ENCODE assay signal across 15 cellular contexts in the genomic region with DNA sequence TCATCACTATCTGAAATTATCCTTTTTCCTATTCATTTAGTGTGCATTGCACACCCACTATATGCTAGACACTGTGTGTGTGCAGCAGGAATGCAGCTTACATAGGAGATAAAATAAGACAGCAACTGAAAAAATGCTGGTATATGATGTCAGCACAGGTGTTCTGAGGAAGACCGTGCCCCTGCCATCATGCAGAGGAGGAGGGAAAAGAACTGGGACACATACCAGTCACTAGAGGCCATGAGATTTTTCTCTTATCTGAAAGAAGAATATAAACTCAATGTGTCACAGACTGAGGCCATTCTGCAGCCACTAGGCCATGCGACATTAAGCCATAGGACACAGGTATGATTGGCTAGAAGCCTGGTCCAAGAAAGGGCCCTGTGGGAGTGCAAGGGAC.
DNase-seq lines count a peak whose midpoint lies in the region; ATAC-seq and TF ChIP-seq lines count a peak whose summit lies in the region.
"Had no signal": no experiment of that assay in that cellular context is flagged by ENCODE, and none has a peak within 500 bp of the region (broad histone marks: within the 10 kb centered on the region; RNA-seq: fewer than 3 reads in every experiment).

No MANE protein-coding gene starts in this region.

- no peaks in the 10 kb centered on the region for H3K27me3 ChIP-seq in gastrocnemius medialis
- no peaks in the 10 kb centered on the region for H3K27me3 ChIP-seq in right cardiac atrium (ENCODE audit: control insufficient read depth, insufficient read depth)
- H3K27me3 ChIP-seq: adrenal gland had no signal

- POLR2A ChIA-PET in T-cell (lab: Charles Lee) = no interaction called here
- POLR2A ChIA-PET in naive thymus-derived CD8-positive, alpha-beta T cell (lab: Charles Lee) = interaction anchor here (0.6 to 1.4 kb wide), 4 partner anchors 11 to 329 kb away, joined by 3 to 6 read pairs (median 4); a partner anchor contains a TSS

- peaks cover 21% of the 10 kb centered on the region for H3K4me1 Mint-ChIP-seq in activated CD8-positive, alpha-beta memory T cell treated with anti-CD3 and anti-CD28 coated beads, Interleukin-2, amount 10 ng/mL, durations not matched to agents 7 days and 5 days
- H3K4me1 Mint-ChIP-seq in T-cell = peaks cover 61 to 78% (median 75%) of the 10 kb centered on the region in 3 donors
- H3K4me1 Mint-ChIP-seq in naive thymus-derived CD8-positive, alpha-beta T cell = peaks cover 43 to 80% (median 70%) of the 10 kb centered on the region in 4 donors

- TF ChIP-seq POLR2A in gastrocnemius medialis (IDR thresholded peaks at IDR 0.05) = no peak

- no peaks in the 10 kb centered on the region for H3K9me3 ChIP-seq in gastrocnemius medialis
- H3K9me3 ChIP-seq in right cardiac atrium (ENCODE audit: control insufficient read depth, low read length) = no peaks in the 10 kb centered on the region
- H3K9me3 ChIP-seq: adrenal gland had no signal

- DNase-seq in activated CD8-positive, alpha-beta memory T cell treated with anti-CD3 and anti-CD28 coated beads, Interleukin-2, amount 10 ng/mL, durations not matched to agents 7 days and 5 days = no peak
- no peak for DNase-seq in activated CD8-positive, alpha-beta memory T cell treated with anti-CD3 and anti-CD28 coated beads, Interleukin-2, amount 50 U/mL, for 4 hours
- no peak for DNase-seq in T-cell
- no peak for DNase-seq in naive thymus-derived CD8-positive, alpha-beta T cell
- DNase-seq in gastrocnemius medialis = no peak
- DNase-seq in right cardiac atrium = no peak
- DNase-seq: COR-L47; foreskin fibroblast; NCI-H146; stimulated activated naive CD8-positive, alpha-beta T cell treated with anti-CD3 and anti-CD28 coated beads, Interleukin-15, Interleukin-2, amounts not matched to agents 100 U/mL and 50 U/mL, for 24 hours; WERI-Rb-1 had no signal

- H3K27ac ChIP-seq in gastrocnemius medialis (no peak overlapping the region), right cardiac atrium (ENCODE audit: low read length) (no peak overlapping the region)
- H3K27ac ChIP-seq: adrenal gland, WERI-Rb-1 had no signal

- H3K36me3 Mint-ChIP-seq in activated CD8-positive, alpha-beta memory T cell treated with anti-CD3 and anti-CD28 coated beads, Interleukin-2, amount 10 ng/mL, durations not matched to agents 7 days and 5 days = no peaks in the 10 kb centered on the region
- H3K36me3 Mint-ChIP-seq in T-cell = no peaks in the 10 kb centered on the region
- H3K36me3 Mint-ChIP-seq in naive thymus-derived CD8-positive, alpha-beta T cell = no peaks in the 10 kb centered on the region

- in situ Hi-C loops in gastrocnemius medialis (cut with MboI; ENCODE audit: low sequenced_read_pairs in 4 of 4) = no loop called here

- no peak overlapping the region for H3K4me3 Mint-ChIP-seq in activated CD8-positive, alpha-beta memory T cell treated with anti-CD3 and anti-CD28 coated beads, Interleukin-2, amount 10 ng/mL, durations not matched to agents 7 days and 5 days
- peak overlapping the region in 1 of 3 donors; percentile 53 for H3K4me3 Mint-ChIP-seq in T-cell
- H3K4me3 Mint-ChIP-seq in naive thymus-derived CD8-positive, alpha-beta T cell = peak overlapping the region in 6 of 10 donors; percentile 19 to 50 (median 33)

- 79% methylated on average over 2 of the region's 2 CpGs for WGBS in right cardiac atrium

- no peak for ATAC-seq in activated CD8-positive, alpha-beta memory T cell treated with anti-CD3 and anti-CD28 coated beads, Interleukin-2, amount 10 ng/mL, durations not matched to agents 7 days and 5 days
- peak; percentile 5 for ATAC-seq in HG02938 (IDR thresholded peaks at IDR 0.05; ENCODE audit: unreplicated experiment)
- ATAC-seq in T-cell (replicated peaks in 1 of 4) = no peak
- ATAC-seq in naive thymus-derived CD8-positive, alpha-beta T cell = no peak
- ATAC-seq in gastrocnemius medialis = no peak
- no peak for ATAC-seq in right cardiac atrium
- no peak for ATAC-seq in GM18502 (IDR thresholded peaks at IDR 0.05; ENCODE audit: poor library complexity, unreplicated experiment)
- ATAC-seq: SK-N-SH treated with all-trans-retinoic acid at 6 μM for 48 hours had no signal

- intact Hi-C loops in gastrocnemius medialis (cut with DNase I; ENCODE audit: low total_unique reads) (no loop called here), right cardiac atrium (cut with DNase I) (no loop called here)

- H3K4me3 ChIP-seq in gastrocnemius medialis (no peak overlapping the region), right cardiac atrium (ENCODE audit: low read length) (no peak overlapping the region)
- H3K4me3 ChIP-seq: adrenal gland had no signal

- H3K4me1 ChIP-seq in gastrocnemius medialis (no peaks in the 10 kb centered on the region), right cardiac atrium (ENCODE audit: control insufficient read depth, insufficient read depth, low read length) (peaks cover 2% of the 10 kb centered on the region)
- H3K4me1 ChIP-seq: adrenal gland had no signal

- no peaks in the 10 kb centered on the region for H3K36me3 ChIP-seq in gastrocnemius medialis
- H3K36me3 ChIP-seq: adrenal gland, WERI-Rb-1 had no signal

- H3K27ac Mint-ChIP-seq in activated CD8-positive, alpha-beta memory T cell treated with anti-CD3 and anti-CD28 coated beads, Interleukin-2, amount 10 ng/mL, durations not matched to agents 7 days and 5 days = peak overlapping the region; percentile 37
- H3K27ac Mint-ChIP-seq in T-cell = peak overlapping the region; percentile 50 to 95
- H3K27ac Mint-ChIP-seq in naive thymus-derived CD8-positive, alpha-beta T cell = peak overlapping the region in 9 of 10 donors; percentile 10 to 89 (median 75)

- CTCF ChIA-PET in activated CD8-positive, alpha-beta memory T cell treated with anti-CD3 and anti-CD28 coated beads, Interleukin-2, amount 10 ng/mL, durations not matched to agents 7 days and 5 days (lab: Charles Lee) = interaction anchor here (0.6 to 2.6 kb wide), 11 partner anchors 9 to 329 kb away, joined by 3 to 27 read pairs (median 4); a partner anchor contains a TSS
- CTCF ChIA-PET in T-cell (lab: Charles Lee) = interaction anchor here (1.1 to 1.3 kb wide), 2 partner anchors 375 kb away, joined by 4 to 10 read pairs; no protein-coding TSS in a partner anchor

- TF ChIP-seq CTCF in gastrocnemius medialis (IDR thresholded peaks at IDR 0.05 in 4 of 5, conservative IDR thresholded peaks at IDR 0.05 in 1 of 5) = no peak

- H3K27me3 Mint-ChIP-seq in activated CD8-positive, alpha-beta memory T cell treated with anti-CD3 and anti-CD28 coated beads, Interleukin-2, amount 10 ng/mL, durations not matched to agents 7 days and 5 days = no peaks in the 10 kb centered on the region
- no peaks in the 10 kb centered on the region for H3K27me3 Mint-ChIP-seq in T-cell
- no peaks in the 10 kb centered on the region for H3K27me3 Mint-ChIP-seq in naive thymus-derived CD8-positive, alpha-beta T cell

- H3K9me3 Mint-ChIP-seq in activated CD8-positive, alpha-beta memory T cell treated with anti-CD3 and anti-CD28 coated beads, Interleukin-2, amount 10 ng/mL, durations not matched to agents 7 days and 5 days (ENCODE audit: low read depth) = no peaks in the 10 kb centered on the region
- no peaks in the 10 kb centered on the region for H3K9me3 Mint-ChIP-seq in T-cell
- no peaks in the 10 kb centered on the region for H3K9me3 Mint-ChIP-seq in naive thymus-derived CD8-positive, alpha-beta T cell
